ENCODE assay signal across 15 cellular contexts in the genomic region with DNA sequence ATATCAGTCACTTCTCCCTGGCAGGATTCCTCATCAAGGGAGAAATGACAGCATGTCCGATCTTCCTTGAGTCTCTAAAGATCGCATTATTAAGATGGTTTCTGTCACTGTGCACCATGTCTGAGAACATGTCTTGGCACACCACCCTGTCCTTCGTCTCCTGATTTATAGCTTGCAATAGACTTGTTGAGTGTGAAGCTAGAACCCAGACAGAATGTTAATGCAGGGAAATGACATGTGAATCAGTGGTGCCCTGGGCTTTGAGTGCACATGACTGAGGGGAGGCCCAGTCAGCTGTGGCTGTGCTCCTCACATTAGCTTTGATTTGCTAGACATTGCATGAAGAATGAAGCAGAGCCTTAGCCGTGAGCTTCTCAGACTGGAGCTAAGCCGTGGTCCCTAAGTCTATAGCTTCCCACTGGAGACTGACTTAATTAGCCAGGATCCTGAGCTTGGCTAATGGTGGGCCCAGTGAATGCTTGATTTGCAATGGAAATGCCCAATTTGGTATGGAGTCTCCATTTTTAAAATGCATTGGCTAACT.
A peak's percentile ranks its signal among the peaks of the same experiment; 100 is the strongest.
DNase-seq lines count a peak whose midpoint lies in the region; ATAC-seq and TF ChIP-seq lines count a peak whose summit lies in the region.
"Had no signal": no experiment of that assay in that cellular context is flagged by ENCODE, and none has a peak within 500 bp of the region (broad histone marks: within the 10 kb centered on the region; RNA-seq: fewer than 3 reads in every experiment).

No MANE protein-coding gene starts in this region.

- H3K27me3 ChIP-seq in heart left ventricle (peaks cover 0 to 3% (median 0%) of the 10 kb centered on the region in 9 donors), right cardiac atrium (ENCODE audit: control insufficient read depth, insufficient read depth) (no peaks in the 10 kb centered on the region), Karpas-422 (ENCODE audit: low read length) (no peaks in the 10 kb centered on the region)

- intact Hi-C loops in heart left ventricle (cut with DNase I) (loop anchor here in 2 of 10 donors (10.0 kb wide), 1 partner anchor 92 kb away; no protein-coding TSS in a partner anchor), right cardiac atrium (cut with DNase I) (no loop called here)

- H3K9me3 ChIP-seq in heart left ventricle (no peaks in the 10 kb centered on the region), right cardiac atrium (ENCODE audit: control insufficient read depth, low read length) (no peaks in the 10 kb centered on the region), Karpas-422 (ENCODE audit: low read length) (no peaks in the 10 kb centered on the region)

- H3K79me2 ChIP-seq in Karpas-422 (ENCODE audit: low read length), result no peaks in the 10 kb centered on the region

- WGBS in heart left ventricle, 4 donors, result 50 to 76% (median 72%) methylated on average over 5 of the region's 5 CpGs
- 59% methylated on average over 5 of the region's 5 CpGs for WGBS in right cardiac atrium

- H3K9ac ChIP-seq in Karpas-422 (ENCODE audit: low read length), result no peak overlapping the region

- H3K4me3 ChIP-seq in heart left ventricle (no peak overlapping the region), right cardiac atrium (ENCODE audit: low read length) (no peak overlapping the region), Karpas-422 (ENCODE audit: low read length) (peak overlapping the region; percentile 18; the same call in 1 of the 2 replicates)
- H3K4me3 ChIP-seq: GM23338 had no signal

- no peak for TF ChIP-seq POLR2A in heart left ventricle (IDR thresholded peaks at IDR 0.05)

- peak overlapping the region in 1 of 3 experiments; percentile 66 for H3K4me3 Mint-ChIP-seq in nephron
- H3K4me3 Mint-ChIP-seq: CD4-positive, alpha-beta memory T cell; GM23338 had no signal

- H3K27ac ChIP-seq in heart left ventricle (peak overlapping the region in 2 of 12 donors; percentile 24 to 62), right cardiac atrium (ENCODE audit: low read length) (no peak overlapping the region), Karpas-422 (ENCODE audit: low read length) (no peak overlapping the region)

- H3K9me3 Mint-ChIP-seq in nephron, result no peaks in the 10 kb centered on the region
- H3K9me3 Mint-ChIP-seq: CD4-positive, alpha-beta memory T cell; GM23338 had no signal

- ATAC-seq in heart left ventricle (peak in 3 of 4 donors; percentile 20 to 27 (median 24)), right cardiac atrium (no peak)
- ATAC-seq: GM23338 had no signal

- peaks cover 0 to 49% (median 16%) of the 10 kb centered on the region in 12 donors for H3K4me1 ChIP-seq in heart left ventricle
- peaks cover 19% of the 10 kb centered on the region for H3K4me1 ChIP-seq in right cardiac atrium (ENCODE audit: control insufficient read depth, insufficient read depth, low read length)
- H3K4me1 ChIP-seq in Karpas-422 (ENCODE audit: low read length), result peaks cover 36% of the 10 kb centered on the region

- H3K27ac Mint-ChIP-seq in nephron, result peak overlapping the region; percentile 86 to 90 (median 90)
- H3K27ac Mint-ChIP-seq: CD4-positive, alpha-beta memory T cell; GM23338 had no signal

- DNase-seq in heart left ventricle, result no peak
- DNase-seq in right cardiac atrium, result no peak
- DNase-seq in Karpas-422, result peak; percentile 48
- DNase-seq in GM19238 (ENCODE audit: insufficient read length, low spot score), result no peak
- DNase-seq in NCI-H1105 (lab: John Stamatoyannopoulos, UW), result no peak
- DNase-seq in nucleus accumbens (lab: John Stamatoyannopoulos, UW), result no peak
- DNase-seq: CD4-positive, alpha-beta memory T cell; GF-D8; KBM-7; NCI-H226; NCI-H526 treated with DMSO at 0.1 percent for 48 hours; NK-92 treated with Interleukin-12 subunit alpha and Interleukin-12 subunit beta, amount 100 ng/mL, for 24 hours; SIG-M5 had no signal

- no peaks in the 10 kb centered on the region for H3K36me3 Mint-ChIP-seq in nephron (ENCODE audit: low read depth)
- H3K36me3 Mint-ChIP-seq: CD4-positive, alpha-beta memory T cell had no signal

- H3K4me2 ChIP-seq in Karpas-422 (ENCODE audit: low read depth, low read length, poor library complexity, severe bottlenecking), result peak overlapping the region; percentile 36
- H3K4me2 ChIP-seq: GM23338 had no signal

- H3K4me1 Mint-ChIP-seq in nephron, result peaks cover 85% of the 10 kb centered on the region
- H3K4me1 Mint-ChIP-seq: CD4-positive, alpha-beta memory T cell had no signal

- H3K9me2 ChIP-seq in Karpas-422 (replicated peaks; ENCODE audit: insufficient read depth, low read length), result no peaks in the 10 kb centered on the region

- no peaks in the 10 kb centered on the region for H3K27me3 Mint-ChIP-seq in nephron (ENCODE audit: low read depth)

- H2AFZ ChIP-seq in Karpas-422 (ENCODE audit: low read length), result no peak overlapping the region
- H2AFZ ChIP-seq: GM23338 had no signal

- H3K36me3 ChIP-seq in heart left ventricle (no peaks in the 10 kb centered on the region), Karpas-422 (ENCODE audit: insufficient read depth, low read length) (no peaks in the 10 kb centered on the region)

- H4K20me1 ChIP-seq in Karpas-422 (ENCODE audit: insufficient read depth, low read depth, low read length), result no peaks in the 10 kb centered on the region

- no peak for TF ChIP-seq CTCF in heart left ventricle (IDR thresholded peaks at IDR 0.05)
- no peak for TF ChIP-seq CTCF in nephron (IDR thresholded peaks at IDR 0.05; ENCODE audit: unreplicated experiment in 3 of 3)

Comparison
In these comparisons a context has a peak if more than half of its experiments do, and no peak if none do; other contexts are left out.
1. ATAC-seq: peak in heart left ventricle (3 of 4); none in right cardiac atrium (0 of 2).